In the genomic region with DNA sequence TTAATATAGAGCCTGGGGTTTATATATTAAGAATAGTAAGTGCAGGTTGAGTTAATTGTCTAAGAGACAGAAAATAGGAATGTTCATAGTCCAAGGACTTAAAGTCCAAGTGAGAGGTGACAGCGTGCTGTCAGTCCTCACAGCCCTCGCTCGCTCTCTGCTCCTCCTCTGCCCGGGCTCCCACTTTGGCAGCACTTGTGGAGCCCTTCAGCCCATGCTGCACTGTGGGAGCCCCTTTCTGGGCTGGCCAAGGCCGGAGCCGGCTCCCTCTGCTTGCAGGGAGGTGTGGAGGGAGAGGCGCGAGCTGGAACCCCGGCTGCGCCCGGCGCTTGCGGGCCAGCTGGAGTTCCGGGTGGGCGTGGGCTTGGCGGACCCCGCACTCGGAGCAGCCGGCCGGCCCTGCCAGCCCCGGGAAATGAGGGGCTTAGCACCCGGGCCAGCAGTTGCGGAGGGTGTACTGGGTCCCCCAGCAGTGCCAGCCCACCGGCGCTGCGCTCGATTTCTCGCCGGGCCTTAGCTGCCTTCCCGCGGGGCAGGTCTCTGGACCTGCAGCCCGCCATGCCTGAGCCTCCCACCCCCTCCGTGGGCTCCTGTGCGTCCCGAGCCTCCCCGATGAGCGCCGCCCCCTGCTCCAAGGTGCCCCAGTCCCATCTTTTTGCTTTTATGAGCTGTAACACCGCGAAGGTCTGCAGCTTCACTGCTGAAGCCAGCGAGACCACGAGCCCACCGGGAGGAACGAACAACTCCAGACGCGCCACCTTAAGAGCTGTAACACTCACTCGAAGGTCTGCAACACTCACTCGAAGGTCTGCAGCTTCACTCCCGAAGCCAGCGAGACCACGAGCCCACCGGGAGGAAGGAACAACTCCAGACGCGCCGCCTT, we compare ENCODE assay signal across 7 cellular contexts.
DNase-seq lines count a peak whose midpoint lies in the region; ATAC-seq, FAIRE-seq and TF ChIP-seq lines count a peak whose summit lies in the region.
"Not testable (repeated sequence)": the region's sequence is repeated elsewhere in the genome, so short reads cannot be mapped to it uniquely, and the experiment has no call there.

No MANE protein-coding gene starts in this region.

- H2AK9ac ChIP-seq in IMR-90 (replicated peaks; ENCODE audit: low read depth, low read length, poor library complexity) = not testable (repeated sequence)

- H3K9me3 Mint-ChIP-seq in Calu3 (ENCODE audit: low read depth, unreplicated experiment); activated T-helper 17 cell treated with anti-CD3 and anti-CD28 coated beads, Interleukin-2, amount 50 U/mL, for 72 hours: not testable (repeated sequence)

- H2BK20ac ChIP-seq in IMR-90 (ENCODE audit: low read depth, low read length) = peak overlapping the region; percentile 45

- H2BK5ac ChIP-seq in IMR-90 (ENCODE audit: low read depth, low read length, poor library complexity, severe bottlenecking) (peak overlapping the region; percentile 94), trophoblast cell (ENCODE audit: low read depth, low read length, poor library complexity) (peak overlapping the region; percentile 93)

- H3K4me1 ChIP-seq in IMR-90 (ENCODE audit: control insufficient read depth, insufficient read depth, low read length) (peaks cover 15% of the 10 kb centered on the region), mammary epithelial cell (ENCODE audit: insufficient read depth, low read length) (peaks cover 52% of the 10 kb centered on the region), keratinocyte (ENCODE audit: control insufficient read depth, extremely low read depth, insufficient read depth, low read length) (peaks cover 46% of the 10 kb centered on the region)
- not testable (repeated sequence) for H3K4me1 ChIP-seq in trophoblast cell (ENCODE audit: control insufficient read depth in 1 of 2, insufficient read depth in 2 of 2, low read length in 2 of 2)

- DNase-seq in Calu3 = peak; percentile 35
- not testable (repeated sequence) for DNase-seq in IMR-90; T-helper 17 cell; mammary epithelial cell; keratinocyte (ENCODE audit: low read depth, low spot score); trophoblast cell

- H3K27me3 ChIP-seq in IMR-90 (ENCODE audit: control insufficient read depth, insufficient read depth, low read length); mammary epithelial cell (ENCODE audit: insufficient read depth, low read length); keratinocyte (ENCODE audit: control insufficient read depth, extremely low read depth, insufficient read depth, low read length); trophoblast cell (ENCODE audit: insufficient read depth, low read length): not testable (repeated sequence)

- FAIRE-seq in keratinocyte (lab: Jason Lieb, UNC) = not testable (repeated sequence)

- intact Hi-C loops in Calu3 (cut with micrococcal nuclease; ENCODE audit: unreplicated experiment); IMR-90 (cut with micrococcal nuclease); mammary epithelial cell (cut with micrococcal nuclease): not testable (repeated sequence)

- H3K36me3 Mint-ChIP-seq in Calu3 (ENCODE audit: insufficient read depth, unreplicated experiment) = peaks cover 52% of the 10 kb centered on the region
- H3K36me3 Mint-ChIP-seq in T-helper 17 cell (ENCODE audit: low read depth); activated T-helper 17 cell treated with anti-CD3 and anti-CD28 coated beads, Interleukin-2, amount 50 U/mL, for 72 hours (ENCODE audit: low read depth): not testable (repeated sequence)

- not testable (repeated sequence) for TF ChIP-seq CTCF in Calu3 (IDR thresholded peaks at IDR 0.05; ENCODE audit: unreplicated experiment); IMR-90 (conservative IDR thresholded peaks at IDR 0.05; ENCODE audit: low read depth, low read length); mammary epithelial cell (conservative IDR thresholded peaks at IDR 0.05 in 1 of 2, IDR thresholded peaks at IDR 0.05 in 1 of 2; ENCODE audit: extremely low read depth in 1 of 2, insufficient read depth in 1 of 2, low read depth in 1 of 2, low read length in 2 of 2); keratinocyte (optimal IDR thresholded peaks at IDR 0.05 in 1 of 3, IDR thresholded peaks at IDR 0.05 in 1 of 3, conservative IDR thresholded peaks at IDR 0.05 in 1 of 3; ENCODE audit: extremely low read depth in 1 of 3, insufficient read depth in 2 of 3, low read length in 3 of 3)

- BruUV-seq in Calu3 (replicated peaks; lab: Mats Ljungman, UMichigan); IMR-90 (replicated peaks; lab: Mats Ljungman, UMichigan): not testable (repeated sequence)
- BruUV-seq in mammary epithelial cell (replicated peaks; lab: Mats Ljungman, UMichigan) = TSS peak; percentile 31

- not testable (repeated sequence) for H3K79me1 ChIP-seq in IMR-90 (ENCODE audit: low read depth in 1 of 2, low read length in 2 of 2); trophoblast cell (ENCODE audit: low read length)

- WGBS in IMR-90 (ENCODE audit: extremely low coverage in 2 of 2, insufficient read length in 1 of 2), 2 experiments = 93% methylated on average over 21 of the region's 55 CpGs; no CpG with 5 or more reads in 1 of the 2 experiments
- 98% methylated on average over 16 of the region's 55 CpGs for WGBS in mammary epithelial cell (ENCODE audit: low coverage, missing lambda C conversion rate)
- no CpG with 5 or more reads among the region's 55 CpGs for WGBS in trophoblast cell (ENCODE audit: extremely low coverage, insufficient coverage, insufficient read length)

- peak overlapping the region; percentile 77 for H2BK120ac ChIP-seq in IMR-90 (ENCODE audit: low read depth, low read length)
- peak overlapping the region; percentile 95 for H2BK120ac ChIP-seq in trophoblast cell (ENCODE audit: insufficient read depth, low read length, poor library complexity)

- not testable (repeated sequence) for H3K36me3 ChIP-seq in IMR-90 (ENCODE audit: control insufficient read depth, insufficient read depth, low read length); mammary epithelial cell (ENCODE audit: insufficient read depth, low read length); keratinocyte (ENCODE audit: control insufficient read depth in 2 of 2, extremely low read depth in 1 of 2, insufficient read depth in 2 of 2, low read length in 2 of 2); trophoblast cell (ENCODE audit: control insufficient read depth in 1 of 2, insufficient read depth in 2 of 2, low read length in 2 of 2)

- H3K4ac ChIP-seq in IMR-90 (ENCODE audit: low read depth, low read length) = peak overlapping the region; percentile 75
- H3K4ac ChIP-seq in trophoblast cell (ENCODE audit: low read depth, low read length) = not testable (repeated sequence)

- dilution Hi-C loops in IMR-90 (cut with HindIII; ENCODE audit: low sequenced_read_pairs, unreplicated experiment); mammary epithelial cell (cut with HindIII; ENCODE audit: low sequenced_read_pairs); keratinocyte (cut with MboI; ENCODE audit: extremely low pct_ligation_motif_present, low sequenced_read_pairs): not testable (repeated sequence)

- H3K27me3 Mint-ChIP-seq in Calu3 (ENCODE audit: unreplicated experiment); T-helper 17 cell; activated T-helper 17 cell treated with anti-CD3 and anti-CD28 coated beads, Interleukin-2, amount 50 U/mL, for 72 hours: not testable (repeated sequence)

- not testable (repeated sequence) for H3K79me2 ChIP-seq in mammary epithelial cell (ENCODE audit: insufficient read depth, low read length); keratinocyte (ENCODE audit: control insufficient read depth, insufficient read depth, low read length); trophoblast cell (ENCODE audit: control insufficient read depth, insufficient read depth, low read length, poor library complexity)

- H3K4me1 Mint-ChIP-seq in Calu3 (ENCODE audit: low read depth, unreplicated experiment) = peaks cover 55% of the 10 kb centered on the region
- H3K4me1 Mint-ChIP-seq in T-helper 17 cell = peaks cover 24% of the 10 kb centered on the region
- H3K4me1 Mint-ChIP-seq in activated T-helper 17 cell treated with anti-CD3 and anti-CD28 coated beads, Interleukin-2, amount 50 U/mL, for 72 hours = peaks cover 31% of the 10 kb centered on the region

- ATAC-seq in IMR-90 (ENCODE audit: low read depth); T-helper 17 cell; activated T-helper 17 cell treated with anti-CD3 and anti-CD28 coated beads, Interleukin-2, amount 50 U/mL, for 72 hours (replicated peaks): not testable (repeated sequence)

- H3K4me2 ChIP-seq in IMR-90 (ENCODE audit: low read depth, low read length); trophoblast cell (ENCODE audit: low read length): not testable (repeated sequence)
- peak overlapping the region; percentile 62 for H3K4me2 ChIP-seq in mammary epithelial cell (ENCODE audit: insufficient read depth, low read depth, low read length)
- peak overlapping the region; percentile 63 for H3K4me2 ChIP-seq in keratinocyte (ENCODE audit: control insufficient read depth, extremely low read depth, insufficient read depth, low read depth, low read length)

- not testable (repeated sequence) for TF ChIP-seq RAD21 in IMR-90 (IDR thresholded peaks at IDR 0.05; ENCODE audit: low read length)

- H4K91ac ChIP-seq in IMR-90 (ENCODE audit: insufficient read depth, low read depth, low read length) (peak overlapping the region; percentile 68), trophoblast cell (ENCODE audit: low read depth, low read length) (peak overlapping the region; percentile 97)

- H2BK12ac ChIP-seq in trophoblast cell (ENCODE audit: low read length) = peak overlapping the region; percentile 91

- H3K18ac ChIP-seq in IMR-90 (ENCODE audit: low read depth, low read length) = peak overlapping the region; percentile 93; the same call in 1 of the 2 replicates
- peak overlapping the region; percentile 77 for H3K18ac ChIP-seq in trophoblast cell (ENCODE audit: low read length)

- H2BK15ac ChIP-seq in IMR-90 (ENCODE audit: low read depth, low read length) = not testable (repeated sequence)

- H3K4me3 Mint-ChIP-seq in Calu3 (ENCODE audit: low read depth, unreplicated experiment) = peak overlapping the region; percentile 69
- peak overlapping the region; percentile 84 for H3K4me3 Mint-ChIP-seq in T-helper 17 cell
- H3K4me3 Mint-ChIP-seq in activated T-helper 17 cell treated with anti-CD3 and anti-CD28 coated beads, Interleukin-2, amount 50 U/mL, for 72 hours = peak overlapping the region; percentile 65

- H2AK5ac ChIP-seq in IMR-90 (ENCODE audit: low read depth, low read length) = peak overlapping the region; percentile 50
- H2AK5ac ChIP-seq in trophoblast cell (ENCODE audit: low read length) = peak overlapping the region; percentile 59

- not testable (repeated sequence) for H3K56ac ChIP-seq in IMR-90 (ENCODE audit: extremely low read depth, insufficient read depth, low read length)

- not testable (repeated sequence) for TF ChIP-seq POLR2A in IMR-90 (IDR thresholded peaks at IDR 0.05; ENCODE audit: low read depth, low read length)

- H3K27ac ChIP-seq in IMR-90 (ENCODE audit: insufficient read depth, low read length) (peak overlapping the region; percentile 39; the same call in 1 of the 2 replicates), mammary epithelial cell (ENCODE audit: insufficient read depth, low read depth, low read length) (peak overlapping the region; percentile 99), keratinocyte (ENCODE audit: control insufficient read depth, insufficient read depth, low read length) (peak overlapping the region; percentile 90), trophoblast cell (ENCODE audit: low read depth, low read length) (peak overlapping the region; percentile 17)

- H3K27ac Mint-ChIP-seq in Calu3 (ENCODE audit: unreplicated experiment) = peak overlapping the region; percentile 87
- H3K27ac Mint-ChIP-seq in T-helper 17 cell = peak overlapping the region; percentile 87
- peak overlapping the region; percentile 67 for H3K27ac Mint-ChIP-seq in activated T-helper 17 cell treated with anti-CD3 and anti-CD28 coated beads, Interleukin-2, amount 50 U/mL, for 72 hours

- POLR2A ChIA-PET in IMR-90 (lab: Charles Lee; ENCODE audit: unreplicated experiment) = not testable (repeated sequence)

- H3K9ac ChIP-seq in IMR-90 (ENCODE audit: low read depth, low read length); trophoblast cell (ENCODE audit: low read length): not testable (repeated sequence)
- H3K9ac ChIP-seq in mammary epithelial cell (ENCODE audit: insufficient read depth, low read length) = peak overlapping the region; percentile 59
- peak overlapping the region; percentile 65 for H3K9ac ChIP-seq in keratinocyte (ENCODE audit: control insufficient read depth, extremely low read depth, insufficient read depth, low read length)

- not testable (repeated sequence) for H3K14ac ChIP-seq in IMR-90 (replicated peaks; ENCODE audit: low read depth, low read length)
- H3K14ac ChIP-seq in trophoblast cell (ENCODE audit: low read length) = peak overlapping the region; percentile 90

- in situ Hi-C loops in IMR-90 (cut with MboI; ENCODE audit: low sequenced_read_pairs); mammary epithelial cell (cut with MboI; ENCODE audit: low sequenced_read_pairs in 2 of 2): not testable (repeated sequence)

- H4K12ac ChIP-seq in trophoblast cell (ENCODE audit: low read depth, low read length) = not testable (repeated sequence)

- H3K4me3 ChIP-seq in IMR-90 (ENCODE audit: insufficient read depth, low read depth, low read length); mammary epithelial cell (replicated peaks in 1 of 3; ENCODE audit: insufficient read depth in 1 of 3, low read depth in 2 of 3, low read length in 3 of 3); keratinocyte (ENCODE audit: control insufficient read depth in 2 of 3, extremely low read depth in 1 of 3, insufficient read depth in 2 of 3, low read depth in 1 of 3, low read length in 3 of 3); trophoblast cell (ENCODE audit: low read depth, low read length): not testable (repeated sequence)

- not testable (repeated sequence) for H3K23ac ChIP-seq in IMR-90 (ENCODE audit: low read depth, low read length); trophoblast cell (ENCODE audit: low read length)

- not testable (repeated sequence) for H4K20me1 ChIP-seq in IMR-90 (ENCODE audit: insufficient read depth, low read length); mammary epithelial cell (ENCODE audit: insufficient read depth, low read length); keratinocyte (ENCODE audit: control insufficient read depth, extremely low read depth, insufficient read depth, low read length)

- not testable (repeated sequence) for H2AFZ ChIP-seq in IMR-90 (replicated peaks; ENCODE audit: low read length, poor library complexity); mammary epithelial cell (ENCODE audit: low read depth, low read length); keratinocyte (ENCODE audit: control insufficient read depth, low read length); trophoblast cell (ENCODE audit: insufficient read depth, low read length, poor library complexity)

- H4K8ac ChIP-seq in IMR-90 (ENCODE audit: low read depth in 2 of 2, low read length in 2 of 2) (0 out of 4 replicates have a peak overlapping the region, but pooled peaks have one; percentile 20 to 32), trophoblast cell (ENCODE audit: low read depth, low read length) (peak overlapping the region; percentile 70)

- CTCF ChIA-PET in Calu3 (lab: Charles Lee) = interaction anchor here (0.6 to 1.0 kb wide), 3 partner anchors 8 to 24 kb away, joined by 3 to 5 read pairs (median 3); no protein-coding TSS in a partner anchor
- CTCF ChIA-PET in IMR-90 (lab: Yijun Ruan, JAX); mammary epithelial cell (lab: Charles Lee; ENCODE audit: low non-redundant PET): not testable (repeated sequence)

- H4K5ac ChIP-seq in IMR-90 (ENCODE audit: low read depth, low read length) = peak overlapping the region; percentile 60; the same call in 1 of the 2 replicates

- H3K9me3 ChIP-seq in IMR-90 (ENCODE audit: control insufficient read depth, insufficient read depth, low read length); T-helper 17 cell (ENCODE audit: control insufficient read depth, low read length, poor library complexity, severe bottlenecking); mammary epithelial cell (replicated peaks; ENCODE audit: insufficient read depth, low read length); keratinocyte (ENCODE audit: control insufficient read depth, low read depth, low read length); trophoblast cell (ENCODE audit: insufficient read depth, low read depth, low read length): not testable (repeated sequence)

- H3K9me1 ChIP-seq in IMR-90 (ENCODE audit: insufficient read depth, low read length); keratinocyte (ENCODE audit: control insufficient read depth, extremely low read depth, insufficient read depth, low read length): not testable (repeated sequence)

Comparison
In these comparisons a context has a peak if more than half of its experiments do, and no peak if none do; other contexts are left out.
1. H3K27ac ChIP-seq: peak in every context shown above with its lines; median percentile 99 in mammary epithelial cell; 90 in keratinocyte; 39 in IMR-90; 17 in trophoblast cell.